8 cellular contexts compared by ENCODE assay signal in the genomic region with DNA sequence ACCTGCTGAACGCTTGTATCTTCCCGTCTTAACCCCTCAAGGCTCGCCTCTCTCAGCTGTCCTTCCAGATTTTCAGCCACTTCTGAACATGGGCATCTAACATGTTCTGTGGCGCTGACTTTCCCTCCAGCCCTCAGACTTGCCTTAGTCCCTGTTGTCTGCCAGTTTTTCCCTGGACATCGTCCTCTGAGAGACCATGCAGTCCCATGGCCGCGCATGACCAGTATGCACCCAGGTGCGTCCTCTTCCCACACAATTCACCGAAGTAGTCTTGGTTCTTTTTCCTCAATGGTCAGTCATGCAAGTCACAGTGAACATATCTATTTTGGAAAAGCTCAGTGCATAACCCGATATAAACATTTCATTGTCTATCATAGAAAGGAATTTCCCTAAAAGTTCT.
"Had no signal": no experiment of that assay in that cellular context is flagged by ENCODE, and none has a peak within 500 bp of the region (broad histone marks: within the 10 kb centered on the region; RNA-seq: fewer than 3 reads in every experiment).

No MANE protein-coding gene starts in this region.

- H3K27ac ChIP-seq: GM23248 had no signal

- ATAC-seq: HCT116, K562 had no signal

- H3K4me3 ChIP-seq: GM23248, HAP-1, K562 had no signal

- H3K9ac ChIP-seq: GM23248 had no signal

- H3K9me3 ChIP-seq: HAP-1 had no signal

- DNase-seq: GM23248, GOT3, H7, HFFc6, IMR-90 had no signal

- H3K36me3 ChIP-seq: HAP-1 had no signal
